In the genomic region with DNA sequence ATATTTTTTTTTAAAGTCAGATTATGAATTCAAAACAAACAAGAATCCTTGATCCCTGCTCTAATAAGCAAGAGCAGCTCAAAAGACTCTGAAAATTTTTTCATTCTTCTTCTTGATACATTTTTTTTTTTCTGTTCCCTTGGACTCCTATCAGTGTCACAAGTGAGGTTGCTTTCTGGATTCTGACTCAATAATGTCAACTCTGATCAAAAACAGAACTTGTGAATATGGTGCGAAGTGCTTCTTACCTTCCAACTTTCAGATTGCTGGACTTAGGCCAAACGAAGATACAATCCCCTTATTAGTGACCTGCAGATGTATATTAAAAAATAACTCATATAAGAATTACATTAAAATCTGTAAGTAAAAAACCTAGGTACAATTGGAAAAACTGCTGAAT, we compare ENCODE assay signal across 17 cellular contexts.
DNase-seq lines count a peak whose midpoint lies in the region; ATAC-seq and TF ChIP-seq lines count a peak whose summit lies in the region.
"Had no signal": no experiment of that assay in that cellular context is flagged by ENCODE, and none has a peak within 500 bp of the region (broad histone marks: within the 10 kb centered on the region; RNA-seq: fewer than 3 reads in every experiment).

No MANE protein-coding gene starts in this region.

- H3K27ac ChIP-seq in hepatocyte, result no peak overlapping the region
- H3K27ac ChIP-seq: 22Rv1, breast epithelium, ovary had no signal

- H3K9me3 ChIP-seq in hepatocyte (ENCODE audit: low read depth), result no peaks in the 10 kb centered on the region
- H3K9me3 ChIP-seq: breast epithelium, ovary had no signal

- no peaks in the 10 kb centered on the region for H3K4me1 ChIP-seq in hepatocyte (ENCODE audit: insufficient read depth)
- H3K4me1 ChIP-seq: breast epithelium had no signal

- no peaks in the 10 kb centered on the region for H3K79me2 ChIP-seq in hepatocyte

- H4K20me1 ChIP-seq in hepatocyte (ENCODE audit: insufficient read depth, poor library complexity, severe bottlenecking), result no peaks in the 10 kb centered on the region

- no peaks in the 10 kb centered on the region for H3K27me3 Mint-ChIP-seq in natural killer cell treated with Interleukin-12 subunit alpha and Interleukin-12 subunit beta and Interleukin-15 and Interleukin-18, amount 100 ng/mL, for 72 hours
- no peaks in the 10 kb centered on the region for H3K27me3 Mint-ChIP-seq in natural killer cell (ENCODE audit: low read depth in 2 of 2)
- H3K27me3 Mint-ChIP-seq: activated CD4-positive, alpha-beta T cell treated with anti-CD3 and anti-CD28 coated beads, Interleukin-2, amount 10 ng/mL, durations not matched to agents 24 days and 14 days had no signal

- no peak overlapping the region for H3K4me3 ChIP-seq in hepatocyte
- H3K4me3 ChIP-seq: breast epithelium, ovary had no signal

- peaks cover 6% of the 10 kb centered on the region for H3K36me3 Mint-ChIP-seq in natural killer cell treated with Interleukin-12 subunit alpha and Interleukin-12 subunit beta and Interleukin-15 and Interleukin-18, amount 100 ng/mL, for 72 hours
- H3K36me3 Mint-ChIP-seq in natural killer cell, result peaks cover 15% of the 10 kb centered on the region

- no peak overlapping the region for H3K4me2 ChIP-seq in hepatocyte

- H3K27me3 ChIP-seq in hepatocyte, result no peaks in the 10 kb centered on the region
- H3K27me3 ChIP-seq: breast epithelium, ovary had no signal

- peak overlapping the region; percentile 51 for H3K4me3 Mint-ChIP-seq in natural killer cell treated with Interleukin-12 subunit alpha and Interleukin-12 subunit beta and Interleukin-15 and Interleukin-18, amount 100 ng/mL, for 72 hours
- no peak overlapping the region for H3K4me3 Mint-ChIP-seq in natural killer cell
- H3K4me3 Mint-ChIP-seq: activated CD4-positive, alpha-beta T cell treated with anti-CD3 and anti-CD28 coated beads, Interleukin-2, amount 10 ng/mL, durations not matched to agents 24 days and 14 days had no signal

- H3K27ac Mint-ChIP-seq in natural killer cell treated with Interleukin-12 subunit alpha and Interleukin-12 subunit beta and Interleukin-15 and Interleukin-18, amount 100 ng/mL, for 72 hours, result peak overlapping the region in 1 of 2 donors; percentile 19
- no peak overlapping the region for H3K27ac Mint-ChIP-seq in natural killer cell
- H3K27ac Mint-ChIP-seq: activated CD4-positive, alpha-beta T cell treated with anti-CD3 and anti-CD28 coated beads, Interleukin-2, amount 10 ng/mL, durations not matched to agents 24 days and 14 days had no signal

- ATAC-seq in natural killer cell treated with Interleukin-12 subunit alpha and Interleukin-12 subunit beta and Interleukin-15 and Interleukin-18, amount 100 ng/mL, for 72 hours, result peak in 1 of 2 donors; percentile 70
- ATAC-seq in natural killer cell (no peak), GM21825 (IDR thresholded peaks at IDR 0.05; ENCODE audit: unreplicated experiment) (peak; percentile 56), HG03135 (IDR thresholded peaks at IDR 0.05; ENCODE audit: unreplicated experiment) (peak; percentile 54)

- TF ChIP-seq CTCF in natural killer cell (IDR thresholded peaks at IDR 0.05), result no peak
- TF ChIP-seq CTCF in hepatocyte (IDR thresholded peaks at IDR 0.05; ENCODE audit: poor library complexity), result no peak

- H3K9me2 ChIP-seq in hepatocyte (replicated peaks; ENCODE audit: insufficient read depth), result no peaks in the 10 kb centered on the region

- H3K36me3 ChIP-seq in hepatocyte (replicated peaks; ENCODE audit: insufficient read depth, low read depth), result no peaks in the 10 kb centered on the region
- H3K36me3 ChIP-seq: breast epithelium, ovary had no signal

- no peaks in the 10 kb centered on the region for H3K9me3 Mint-ChIP-seq in natural killer cell treated with Interleukin-12 subunit alpha and Interleukin-12 subunit beta and Interleukin-15 and Interleukin-18, amount 100 ng/mL, for 72 hours
- peaks cover 0 to 3% of the 10 kb centered on the region in 2 donors for H3K9me3 Mint-ChIP-seq in natural killer cell
- H3K9me3 Mint-ChIP-seq: activated CD4-positive, alpha-beta T cell treated with anti-CD3 and anti-CD28 coated beads, Interleukin-2, amount 10 ng/mL, durations not matched to agents 24 days and 14 days had no signal

- 95% methylated on average over 2 of the region's 2 CpGs for WGBS in hepatocyte (ENCODE audit: low lambda C conversion rate, missing lambda C conversion rate)

- DNase-seq in natural killer cell treated with Interleukin-12 subunit alpha and Interleukin-12 subunit beta and Interleukin-15 and Interleukin-18, amount 100 ng/mL, for 72 hours (ENCODE audit: low spot score), result no peak
- DNase-seq in natural killer cell (no peak), hepatocyte (ENCODE audit: low spot score) (no peak), NCI-H1092 treated with DMSO at 0.1 percent for 48 hours (lab: John Stamatoyannopoulos, UW) (no peak)
- no peak for DNase-seq in stimulated activated CD4-positive, alpha-beta T cell treated with anti-CD3 and anti-CD28 coated beads, Interleukin-15, amount 100 ng/mL, for 24 hours
- DNase-seq in stimulated activated CD4-positive, alpha-beta T cell treated with anti-CD3 and anti-CD28 coated beads, Interleukin-4, amount 100 ng/mL, for 4 hours, result no peak
- DNase-seq: activated CD4-positive, alpha-beta T cell treated with anti-CD3 and anti-CD28 coated beads, Interleukin-2, amount 10 ng/mL, durations not matched to agents 24 days and 14 days; activated effector memory CD4-positive, alpha-beta T cell treated with Interleukin-2 at 50 U/mL for 16 hours; Calu3; mammary epithelial cell; NK-92 treated with Interleukin-12 subunit alpha and Interleukin-12 subunit beta, amount 100 ng/mL, for 24 hours; ovary; SW 1271 had no signal

- no peak overlapping the region for H2AFZ ChIP-seq in hepatocyte

- intact Hi-C loops in natural killer cell (cut with micrococcal nuclease), result no loop called here

- H3K4me1 Mint-ChIP-seq in natural killer cell treated with Interleukin-12 subunit alpha and Interleukin-12 subunit beta and Interleukin-15 and Interleukin-18, amount 100 ng/mL, for 72 hours (ENCODE audit: low read depth in 2 of 2), result peaks cover 0 to 12% of the 10 kb centered on the region in 2 donors
- H3K4me1 Mint-ChIP-seq in natural killer cell, result no peaks in the 10 kb centered on the region

Comparison
In these comparisons a context has a peak if more than half of its experiments do, and no peak if none do; other contexts are left out.
1. ATAC-seq: peak in GM21825 (single experiment) and HG03135 (single experiment); none in natural killer cell (0 of 3).